ENCODE assay signal across 8 cellular contexts in genomic region chr15:66704019-66704782, GRCh38. TPM values are rescaled to one million over a fixed set of nuclear protein-coding genes. Genes with fewer than 3 reads are reported as not detected.
DNase-seq lines count a peak whose midpoint lies in the region; ATAC-seq and TF ChIP-seq lines count a peak whose summit lies in the region.

No MANE protein-coding gene starts in this region.

- TF ChIP-seq POLR2A in stomach (IDR thresholded peaks at IDR 0.05), result no peak

- peaks cover 59% of the 10 kb centered on the region for H4K20me1 ChIP-seq in SK-N-SH (ENCODE audit: insufficient read depth)

- H3K4me3 Mint-ChIP-seq in immature natural killer cell, result peak overlapping the region; percentile 76 to 87 (median 80)

- no peaks in the 10 kb centered on the region for H3K9me2 ChIP-seq in SK-N-SH

- H3K27ac Mint-ChIP-seq in immature natural killer cell, result no peak overlapping the region

- POLR2A ChIA-PET in SK-N-SH (lab: Yijun Ruan, JAX), result interaction anchor here (1.2 kb wide), 1 partner anchor 72 kb away, joined by 3 read pairs; no protein-coding TSS in a partner anchor

- peaks cover 70% of the 10 kb centered on the region for H3K79me2 ChIP-seq in SK-N-SH (ENCODE audit: insufficient read depth)

- H3K36me3 ChIP-seq in SK-N-SH (replicated peaks in 1 of 2; ENCODE audit: control insufficient read depth in 1 of 2, insufficient read depth in 2 of 2, low read length in 1 of 2) (peaks cover 6 to 17% of the 10 kb centered on the region in 2 experiments), stomach (peaks cover 0 to 6% (median 0%) of the 10 kb centered on the region in 4 donors)

- H3K27ac ChIP-seq in SK-N-SH (ENCODE audit: low read depth in 2 of 2, low read length in 1 of 2), result 0 out of 4 replicates have a peak overlapping the region, but pooled peaks of 1 of the 2 experiments have one; percentile 0
- peak overlapping the region; percentile 75 to 90 (median 90) for H3K27ac ChIP-seq in stomach

- no peaks in the 10 kb centered on the region for H3K36me3 Mint-ChIP-seq in immature natural killer cell

- H3K4me1 ChIP-seq in SK-N-SH (ENCODE audit: control insufficient read depth in 1 of 2, insufficient read depth in 2 of 2, low read depth in 1 of 2, low read length in 1 of 2) (peaks cover 32 to 40% of the 10 kb centered on the region in 2 experiments; a peak in 3 of 4 replicates), stomach (peaks cover 40 to 72% (median 69%) of the 10 kb centered on the region in 4 donors)

- 62% methylated on average over 7 of the region's 30 CpGs for WGBS in SK-N-SH (ENCODE audit: low lambda C conversion rate)
- 4 to 20% (median 5%) methylated on average over 12 to 30 of the region's 30 CpGs for WGBS in stomach, 5 donors

- no peak for TF ChIP-seq RAD21 in SK-N-SH (IDR thresholded peaks at IDR 0.05; ENCODE audit: low read length)

- no peak for TF ChIP-seq CTCF in SK-N-SH (IDR thresholded peaks at IDR 0.05)
- no peak for TF ChIP-seq CTCF in stomach (IDR thresholded peaks at IDR 0.05)

- CTCF ChIA-PET in SK-N-SH (lab: Yijun Ruan, JAX), result interaction anchor here (1.3 to 12.9 kb wide), 6 partner anchors 19 to 148 kb away, joined by 3 to 172 read pairs (median 21); no protein-coding TSS in a partner anchor

- no peaks in the 10 kb centered on the region for H3K9me3 Mint-ChIP-seq in immature natural killer cell

- no peak overlapping the region for H2AFZ ChIP-seq in SK-N-SH (ENCODE audit: low read depth)

- H3K27me3 ChIP-seq in SK-N-SH (ENCODE audit: insufficient read depth), result no peaks in the 10 kb centered on the region
- peaks cover 0 to 20% (median 0%) of the 10 kb centered on the region in 3 donors for H3K27me3 ChIP-seq in stomach

- peaks cover 5 to 19% (median 16%) of the 10 kb centered on the region in 3 donors for H3K27me3 Mint-ChIP-seq in immature natural killer cell (ENCODE audit: low read depth in 3 of 3)

- peak overlapping the region; percentile 95 for H3K4me2 ChIP-seq in SK-N-SH

- TF ChIP-seq EP300 in SK-N-SH (IDR thresholded peaks at IDR 0.05; ENCODE audit: borderline replicate concordance in 1 of 2, low read depth in 1 of 2, low read length in 1 of 2) (no peak), stomach (IDR thresholded peaks at IDR 0.05) (no peak)

- intact Hi-C loops in stomach (cut with DNase I; ENCODE audit: low total_unique reads), result no loop called here

- H3K9me3 ChIP-seq in SK-N-SH (no peaks in the 10 kb centered on the region), stomach (no peaks in the 10 kb centered on the region)

- H3F3A ChIP-seq in SK-N-SH (replicated peaks; ENCODE audit: insufficient read depth), result peaks cover 20% of the 10 kb centered on the region

- H3K4me1 Mint-ChIP-seq in immature natural killer cell, result peaks cover 22 to 27% of the 10 kb centered on the region in 2 donors

- H3K4me3 ChIP-seq in SK-N-SH (ENCODE audit: low read depth in 2 of 2, low read length in 1 of 2) (peak overlapping the region; percentile 68 to 72), stomach (peak overlapping the region; percentile 72 to 97 (median 82))

- peak overlapping the region; percentile 72 for H3K9ac ChIP-seq in SK-N-SH

- ATAC-seq in SK-N-SH treated with all-trans-retinoic acid at 6 μM for 48 hours, result no peak
- no peak for ATAC-seq in HG02885 (IDR thresholded peaks at IDR 0.05; ENCODE audit: poor library complexity, unreplicated experiment)

- DNase-seq in SK-N-SH, result no peak
- peak; percentile 24 to 27 for DNase-seq in activated T-cell treated with anti-CD3 and anti-CD28 coated beads, Interleukin-2, amount 50 U/mL, for 48 hours
- peak in 1 of 3 donors; percentile 4 for DNase-seq in immature natural killer cell
- no peak for DNase-seq in stomach
- no peak for DNase-seq in cerebellar cortex (ENCODE audit: low spot score)
- DNase-seq in occipital lobe (lab: John Stamatoyannopoulos, UW), result no peak

TF ChIP-seq in SK-N-SH, 30 proteins besides CTCF, POLR2A, EP300 and RAD21:
- TF ChIP-seq FOXM1 (IDR thresholded peaks at IDR 0.05; ENCODE audit: low read depth) (no peak), MAX (IDR thresholded peaks at IDR 0.05; ENCODE audit: low read depth) (no peak), MXI1 (IDR thresholded peaks at IDR 0.05; ENCODE audit: low read depth, low read length) (no peak), GABPA (IDR thresholded peaks at IDR 0.05; ENCODE audit: low read depth) (no peak), SMC3 (IDR thresholded peaks at IDR 0.05; ENCODE audit: low read depth, low read length) (no peak)

TF ChIP-seq in SK-N-SH treated with all-trans-retinoic acid at 6 μM for 48 hours, 23 proteins besides CTCF, POLR2A, EP300 and RAD21:
- TF ChIP-seq PATZ1 (CRISPR knock-in tag; IDR thresholded peaks at IDR 0.05; ENCODE audit: borderline replicate concordance) (no peak), RARB (CRISPR knock-in tag; IDR thresholded peaks at IDR 0.05) (no peak), SNAI2 (CRISPR knock-in tag; IDR thresholded peaks at IDR 0.05) (no peak), ISL1 (CRISPR knock-in tag; IDR thresholded peaks at IDR 0.05) (no peak), GLIS3 (CRISPR knock-in tag; IDR thresholded peaks at IDR 0.05) (no peak), CSDC2 (CRISPR knock-in tag; IDR thresholded peaks at IDR 0.05) (no peak), ZFP30 (CRISPR knock-in tag; IDR thresholded peaks at IDR 0.05) (no peak), ESRRG (CRISPR knock-in tag; IDR thresholded peaks at IDR 0.05) (no peak), ZNF565 (CRISPR knock-in tag; conservative IDR thresholded peaks at IDR 0.05; ENCODE audit: low read depth) (no peak), ZFP3 (CRISPR knock-in tag; IDR thresholded peaks at IDR 0.05) (no peak), TCF4 (CRISPR knock-in tag; IDR thresholded peaks at IDR 0.05; ENCODE audit: borderline replicate concordance) (no peak), ZNF70 (CRISPR knock-in tag; IDR thresholded peaks at IDR 0.05) (no peak), BACH2 (CRISPR knock-in tag; IDR thresholded peaks at IDR 0.05; ENCODE audit: borderline replicate concordance) (no peak), CREB5 (CRISPR knock-in tag; IDR thresholded peaks at IDR 0.05; ENCODE audit: low read depth) (no peak), ARNTL (CRISPR knock-in tag; IDR thresholded peaks at IDR 0.05; ENCODE audit: borderline replicate concordance, low read depth) (no peak), ZNF8 (CRISPR knock-in tag; IDR thresholded peaks at IDR 0.05) (no peak)

RNA-seq across cellular contexts. Expression of gene SMAD6, which starts 2.2 kb away (rescaled TPM):
- polyA plus RNA-seq in SK-N-SH (2012; rRNA removed) (3.8 and 4.5 TPM in 2 replicates), immature natural killer cell (not detected), stomach (1 to 10 TPM; 4.0 to 5.7 (median 4.6) TPM)
- polyA plus RNA-seq in SK-N-SH (2012; cell fraction: cytosol; rRNA removed), result 2.1 and 3.6 TPM in 2 replicates
- polyA plus RNA-seq in SK-N-SH (2012; cell fraction: nucleus; rRNA removed), result 16.1 and 18.7 TPM in 2 replicates
- total RNA-seq in stomach (100 to 1,000 TPM in 2 of 5 donors, 10 to 100 TPM in 3; 20.4 to 112 (median 76.4) TPM), occipital lobe (1.9 TPM)

Comparison
In these comparisons a context has a peak if more than half of its experiments do, and no peak if none do; other contexts are left out.
1. DNase-seq: peak in activated T-cell treated with anti-CD3 and anti-CD28 coated beads, Interleukin-2, amount 50 U/mL, for 48 hours (2 of 2); none in SK-N-SH (single experiment), stomach (single experiment), cerebellar cortex (single experiment) and occipital lobe (single experiment).